ENCODE assay signal across 8 cellular contexts in the genomic region with DNA sequence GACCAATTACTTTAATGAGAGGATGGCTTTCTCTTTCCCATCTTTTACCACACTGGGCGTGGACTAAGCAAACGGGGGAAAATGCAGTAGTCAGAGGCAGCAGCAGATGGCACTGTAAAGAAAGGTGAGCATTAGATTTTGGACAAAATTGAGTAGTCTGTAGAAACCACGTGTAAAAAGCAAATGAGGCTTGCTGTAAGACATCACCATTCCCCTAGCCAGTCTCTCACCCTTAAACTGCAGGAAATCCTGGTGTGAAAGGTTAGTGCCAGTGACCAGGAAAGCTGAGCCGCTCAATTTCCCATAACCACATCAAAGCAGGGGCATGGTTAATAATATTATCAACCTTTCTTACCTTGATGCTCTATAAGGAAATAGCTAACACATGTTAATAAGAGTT. TPM values are rescaled to one million over a fixed set of nuclear protein-coding genes. Genes with fewer than 3 reads are reported as not detected.
DNase-seq lines count a peak whose midpoint lies in the region; ATAC-seq and TF ChIP-seq lines count a peak whose summit lies in the region.

No MANE protein-coding gene starts in this region.

- ATAC-seq in left ventricle myocardium superior (peak; percentile 54), GM19395 (IDR thresholded peaks at IDR 0.05; ENCODE audit: unreplicated experiment) (no peak)

- in situ Hi-C loops in GM13977 (cut with MboI; ENCODE audit: low pct_unique_long_range_greater_than_20kb, low sequenced_read_pairs, unreplicated experiment) = no loop called here

- DNase-seq in A172 (ENCODE audit: low spot score) = peak; percentile 69
- no peak for DNase-seq in GM13977 (ENCODE audit: low spot score)
- DNase-seq in left ventricle myocardium superior = no peak
- peak; percentile 33 for DNase-seq in superior temporal gyrus (ENCODE audit: extremely low spot score)
- DNase-seq in NCI-H82 treated with DMSO at 0.1 percent for 48 hours (lab: John Stamatoyannopoulos, UW; ENCODE audit: unreplicated experiment) = no peak
- no peak for DNase-seq in KG1 (lab: John Stamatoyannopoulos, UW)

- TF ChIP-seq CTCF in GM13977 (IDR thresholded peaks at IDR 0.05; ENCODE audit: extremely low read depth, insufficient read depth, missing control alignments) = peak; percentile 16
- peak; percentile 27; the same call in 1 of the 2 replicates for TF ChIP-seq CTCF in WI38 (IDR thresholded peaks at IDR 0.05; ENCODE audit: low read depth, low read length)

- intact Hi-C loops in left ventricle myocardium superior (cut with micrococcal nuclease) = no loop called here

- no peak overlapping the region for H3K4me3 ChIP-seq in WI38 (ENCODE audit: low read depth, low read length)

RNA-seq across cellular contexts. Expression of gene SPATA31C2, which starts 31.8 kb away (rescaled TPM):
- not detected in 2 replicates for total RNA-seq in A172 (2014; rRNA removed; shearing (Covaris generic))
- total RNA-seq in left ventricle myocardium superior = not detected

Comparison
In these comparisons a context has a peak if more than half of its experiments do, and no peak if none do; other contexts are left out.
1. DNase-seq: peak in A172 (single experiment) and superior temporal gyrus (single experiment); none in GM13977 (single experiment), left ventricle myocardium superior (single experiment), NCI-H82 treated with DMSO at 0.1 percent for 48 hours (single experiment) and KG1 (single experiment).